ENCODE assay signal across 22 cellular contexts in the genomic region with DNA sequence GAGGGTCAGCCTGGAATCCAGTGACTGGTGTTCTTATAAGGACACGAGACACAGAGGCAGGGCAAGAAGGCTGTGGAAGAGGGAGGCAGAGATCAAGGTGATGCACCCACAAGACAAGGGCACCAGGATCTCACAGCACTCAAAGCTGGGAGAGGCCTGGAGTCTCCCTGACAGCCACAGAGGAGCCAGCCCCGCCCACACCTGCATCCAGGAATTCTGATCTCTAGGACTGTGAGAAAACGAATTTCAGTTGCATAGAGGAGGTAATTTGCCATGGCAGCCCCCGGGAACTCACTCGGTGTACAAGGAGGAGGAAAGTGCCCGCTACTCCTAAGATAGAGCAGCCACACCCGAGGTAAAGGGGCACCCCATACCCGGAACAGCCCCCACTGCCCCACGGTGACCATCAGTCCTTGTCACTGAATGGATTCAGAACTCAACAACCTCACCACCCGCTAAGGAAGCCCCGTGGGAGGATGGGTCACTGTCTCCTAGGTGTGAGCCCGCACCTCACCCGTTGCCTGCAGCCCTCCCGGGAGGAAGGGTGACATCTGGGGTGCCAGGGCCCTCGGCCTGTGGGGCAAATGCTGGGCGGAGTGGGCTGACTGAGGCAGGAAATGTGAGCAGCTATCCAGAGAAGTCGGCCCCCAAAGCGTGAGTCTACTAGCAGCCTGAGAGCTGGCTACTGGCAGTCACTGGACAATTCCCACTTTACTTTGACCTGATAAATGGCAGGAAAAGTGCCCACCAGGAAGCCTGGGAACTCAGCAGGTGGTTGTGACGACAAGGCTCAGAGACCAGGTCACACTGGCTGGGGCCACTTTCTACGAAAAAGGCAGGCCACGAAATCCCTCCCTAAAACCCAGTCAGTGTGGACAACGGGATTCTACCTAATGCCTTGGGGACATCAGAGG. TPM values are rescaled to one million over a fixed set of nuclear protein-coding genes. Genes with fewer than 3 reads are reported as not detected.
DNase-seq lines count a peak whose midpoint lies in the region; ATAC-seq, FAIRE-seq and TF ChIP-seq lines count a peak whose summit lies in the region.
"Had no signal": no experiment of that assay in that cellular context is flagged by ENCODE, and none has a peak within 500 bp of the region (broad histone marks: within the 10 kb centered on the region; RNA-seq: fewer than 3 reads in every experiment).

No MANE protein-coding gene starts in this region.

- no peak overlapping the region for H3K4me2 ChIP-seq in HepG2 (ENCODE audit: low read depth, low read length)

- CTCF ChIA-PET in HepG2 (lab: Yijun Ruan, JAX; ENCODE audit: low intra/inter-chr PET ratio, low total read pairs) = no interaction called here
- CTCF ChIA-PET in activated CD4-positive, alpha-beta memory T cell treated with anti-CD3 and anti-CD28 coated beads, Interleukin-2, amount 10 ng/mL, durations not matched to agents 7 days and 5 days (lab: Charles Lee) = interaction anchor here (0.9 kb wide), 1 partner anchor 10 kb away, joined by 3 read pairs; no protein-coding TSS in a partner anchor

- TF ChIP-seq CTCF in right lobe of liver (IDR thresholded peaks at IDR 0.05) (no peak), HepG2 (CRISPR knock-in tag; IDR thresholded peaks at IDR 0.05) (no peak), body of pancreas (IDR thresholded peaks at IDR 0.05) (no peak), nephron (IDR thresholded peaks at IDR 0.05; ENCODE audit: unreplicated experiment in 3 of 3) (no peak)

- TF ChIP-seq POLR2A in right lobe of liver (IDR thresholded peaks at IDR 0.05) = no peak
- TF ChIP-seq POLR2A in HepG2 (IDR thresholded peaks at IDR 0.05; ENCODE audit: insufficient read depth in 1 of 2, low read depth in 2 of 2, low read length in 2 of 2) = no peak
- peak in 2 of 3 donors; percentile 22 to 65 for TF ChIP-seq POLR2A in body of pancreas (IDR thresholded peaks at IDR 0.05)

- ATAC-seq in right lobe of liver (no peak), HepG2 (no peak), body of pancreas (peak; percentile 28), GM18861 (IDR thresholded peaks at IDR 0.05; ENCODE audit: unreplicated experiment) (no peak)
- ATAC-seq: sciatic nerve; stimulated activated effector memory CD8-positive, alpha-beta T cell treated with anti-CD3 and anti-CD28 coated beads, Interleukin-12 subunit alpha, Interleukin-12 subunit beta, amount 100 ng/mL, for 72 hours had no signal

- no peaks in the 10 kb centered on the region for H3K27me3 ChIP-seq in right lobe of liver
- peaks cover 33 to 82% of the 10 kb centered on the region in 2 experiments for H3K27me3 ChIP-seq in HepG2 (ENCODE audit: control insufficient read depth in 1 of 2, insufficient read depth in 2 of 2, low read length in 2 of 2)
- H3K27me3 ChIP-seq in body of pancreas = no peaks in the 10 kb centered on the region
- H3K27me3 ChIP-seq: adrenal gland, MG63, ovary, upper lobe of left lung had no signal

- no peak for FAIRE-seq in HepG2 (lab: Jason Lieb, UNC)
- FAIRE-seq: HTR-8/SVneo had no signal

- no peaks in the 10 kb centered on the region for H3K79me2 ChIP-seq in HepG2 (ENCODE audit: insufficient read depth, low read length)

- no peak overlapping the region for H3K4me3 Mint-ChIP-seq in nephron
- no peak overlapping the region for H3K4me3 Mint-ChIP-seq in activated CD4-positive, alpha-beta memory T cell treated with anti-CD3 and anti-CD28 coated beads, Interleukin-2, amount 10 ng/mL, durations not matched to agents 7 days and 5 days
- H3K4me3 Mint-ChIP-seq: stimulated activated effector memory CD8-positive, alpha-beta T cell treated with anti-CD3 and anti-CD28 coated beads, Interleukin-12 subunit alpha, Interleukin-12 subunit beta, amount 100 ng/mL, for 72 hours had no signal

- no peaks in the 10 kb centered on the region for H3K9me3 Mint-ChIP-seq in nephron
- H3K9me3 Mint-ChIP-seq in activated CD4-positive, alpha-beta memory T cell treated with anti-CD3 and anti-CD28 coated beads, Interleukin-2, amount 10 ng/mL, durations not matched to agents 7 days and 5 days = no peaks in the 10 kb centered on the region
- H3K9me3 Mint-ChIP-seq: naive B cell; stimulated activated effector memory CD8-positive, alpha-beta T cell treated with anti-CD3 and anti-CD28 coated beads, Interleukin-12 subunit alpha, Interleukin-12 subunit beta, amount 100 ng/mL, for 72 hours had no signal

- H3K27ac ChIP-seq in right lobe of liver (no peak overlapping the region), HepG2 (ENCODE audit: extremely low read length, insufficient read depth, low read length) (no peak overlapping the region), body of pancreas (peak overlapping the region; percentile 79 to 92 (median 84))
- H3K27ac ChIP-seq: adrenal gland; BLaER1 treated with 17β-estradiol and CSF1 and Interleukin-3, amounts not matched to agents 10 nM and 100 nM; ovary had no signal

- no peak overlapping the region for H3K4me3 ChIP-seq in right lobe of liver
- H3K4me3 ChIP-seq in HepG2 (replicated peaks in 1 of 3; ENCODE audit: insufficient read depth in 1 of 3, low read depth in 2 of 3, low read length in 3 of 3) = no peak overlapping the region
- H3K4me3 ChIP-seq in body of pancreas = no peak overlapping the region
- H3K4me3 ChIP-seq: adrenal gland; BLaER1 treated with 17β-estradiol and CSF1 and Interleukin-3, amounts not matched to agents 10 nM and 100 nM; MG63; ovary; upper lobe of left lung had no signal

- no peaks in the 10 kb centered on the region for H3K9me3 ChIP-seq in right lobe of liver
- no peaks in the 10 kb centered on the region for H3K9me3 ChIP-seq in HepG2 (ENCODE audit: low read length)
- H3K9me3 ChIP-seq in body of pancreas = no peaks in the 10 kb centered on the region
- H3K9me3 ChIP-seq: adrenal gland; BLaER1 treated with 17β-estradiol and CSF1 and Interleukin-3, amounts not matched to agents 10 nM and 100 nM; MG63; ovary; upper lobe of left lung had no signal

- H3K4me1 ChIP-seq in right lobe of liver = peaks cover 0 to 8% (median 1%) of the 10 kb centered on the region in 4 donors
- peaks cover 12% of the 10 kb centered on the region for H3K4me1 ChIP-seq in HepG2 (ENCODE audit: insufficient read depth, low read length)
- peaks cover 73% of the 10 kb centered on the region for H3K4me1 ChIP-seq in body of pancreas
- H3K4me1 ChIP-seq: adrenal gland had no signal

- H3K36me3 ChIP-seq in right lobe of liver (no peaks in the 10 kb centered on the region), HepG2 (replicated peaks in 1 of 2; ENCODE audit: control insufficient read depth in 1 of 2, insufficient read depth in 2 of 2, low read length in 2 of 2) (no peaks in the 10 kb centered on the region), body of pancreas (replicated peaks in 1 of 2; ENCODE audit: insufficient read depth in 1 of 2, low read depth in 2 of 2) (no peaks in the 10 kb centered on the region)
- H3K36me3 ChIP-seq: adrenal gland; BLaER1 treated with 17β-estradiol and CSF1 and Interleukin-3, amounts not matched to agents 10 nM and 100 nM; MG63; ovary; upper lobe of left lung had no signal

- no peak for TF ChIP-seq RAD21 in HepG2 (CRISPR knock-in tag; IDR thresholded peaks at IDR 0.05)

- peaks cover 29% of the 10 kb centered on the region for H3K27me3 Mint-ChIP-seq in nephron (ENCODE audit: low read depth)
- peaks cover 57% of the 10 kb centered on the region for H3K27me3 Mint-ChIP-seq in activated CD4-positive, alpha-beta memory T cell treated with anti-CD3 and anti-CD28 coated beads, Interleukin-2, amount 10 ng/mL, durations not matched to agents 7 days and 5 days

- intact Hi-C loops in right lobe of liver (cut with DNase I) (no loop called here), HepG2 (cut with micrococcal nuclease; ENCODE audit: unreplicated experiment) (no loop called here), body of pancreas (cut with DNase I) (no loop called here)

- no TSS peak for BruUV-seq in HepG2 (replicated peaks; lab: Mats Ljungman, UMichigan)

- peaks cover 62% of the 10 kb centered on the region for H3K4me1 Mint-ChIP-seq in nephron
- H3K4me1 Mint-ChIP-seq in activated CD4-positive, alpha-beta memory T cell treated with anti-CD3 and anti-CD28 coated beads, Interleukin-2, amount 10 ng/mL, durations not matched to agents 7 days and 5 days = peaks cover 14% of the 10 kb centered on the region

- 95% methylated on average over 3 of the region's 22 CpGs for WGBS in right lobe of liver (ENCODE audit: insufficient coverage, low coverage, low lambda C conversion rate, missing lambda C conversion rate)
- WGBS in HepG2 (ENCODE audit: low lambda C conversion rate) = 49% methylated on average over 11 of the region's 22 CpGs
- 35 to 48% methylated on average over 16 to 22 of the region's 22 CpGs for WGBS in body of pancreas, 2 donors

- POLR2A ChIA-PET in HepG2 (lab: Yijun Ruan, JAX) = no interaction called here
- POLR2A ChIA-PET in activated CD4-positive, alpha-beta memory T cell treated with anti-CD3 and anti-CD28 coated beads, Interleukin-2, amount 10 ng/mL, durations not matched to agents 7 days and 5 days (lab: Charles Lee) = no interaction called here

- no peaks in the 10 kb centered on the region; the same call in 1 of the 2 replicates for H4K20me1 ChIP-seq in HepG2 (ENCODE audit: insufficient read depth, low read length)

- no peak overlapping the region for H3K9ac ChIP-seq in HepG2 (ENCODE audit: insufficient read depth, low read depth, low read length)
- H3K9ac ChIP-seq: BLaER1 treated with 17β-estradiol and CSF1 and Interleukin-3, amounts not matched to agents 10 nM and 100 nM had no signal

- no peak overlapping the region for H2AFZ ChIP-seq in HepG2 (ENCODE audit: low read length)

- in situ Hi-C loops in HepG2 (cut with HindIII; ENCODE audit: extremely low pct_ligation_motif_present, low pct_unique_long_range_greater_than_20kb) = no loop called here

- H3K36me3 Mint-ChIP-seq in nephron (ENCODE audit: low read depth) = no peaks in the 10 kb centered on the region
- no peaks in the 10 kb centered on the region for H3K36me3 Mint-ChIP-seq in activated CD4-positive, alpha-beta memory T cell treated with anti-CD3 and anti-CD28 coated beads, Interleukin-2, amount 10 ng/mL, durations not matched to agents 7 days and 5 days (ENCODE audit: low read depth)
- H3K36me3 Mint-ChIP-seq: naive B cell had no signal

- DNase-seq in right lobe of liver = peak in 2 of 3 donors; percentile 12 to 37
- no peak for DNase-seq in HepG2 (ENCODE audit: low spot score)
- peak; percentile 80 to 90 (median 86) for DNase-seq in body of pancreas
- no peak for DNase-seq in retina
- no peak for DNase-seq in activated CD4-positive, alpha-beta memory T cell treated with anti-CD3 and anti-CD28 coated beads, Interleukin-2, amount 10 ng/mL, durations not matched to agents 7 days and 5 days
- DNase-seq: activated CD4-positive, CD25-positive, alpha-beta regulatory T cell; activated naive CD4-positive, alpha-beta T cell treated with Interleukin-2 at 50 U/mL for 16 hours; adrenal gland; effector CD8-positive, alpha-beta T cell; KG1; MG63; naive B cell; ovary; stimulated activated CD4-positive, alpha-beta T cell treated with anti-CD3 and anti-CD28 coated beads, Interleukin-4, amount 100 ng/mL, for 24 hours; T-helper 1 cell; upper lobe of left lung had no signal

- H3K27ac Mint-ChIP-seq in nephron = peak overlapping the region in 2 of 3 experiments; percentile 49 to 64
- H3K27ac Mint-ChIP-seq in activated CD4-positive, alpha-beta memory T cell treated with anti-CD3 and anti-CD28 coated beads, Interleukin-2, amount 10 ng/mL, durations not matched to agents 7 days and 5 days = no peak overlapping the region
- H3K27ac Mint-ChIP-seq: stimulated activated effector memory CD8-positive, alpha-beta T cell treated with anti-CD3 and anti-CD28 coated beads, Interleukin-12 subunit alpha, Interleukin-12 subunit beta, amount 100 ng/mL, for 72 hours had no signal

- TF ChIP-seq EP300 in HepG2 (IDR thresholded peaks at IDR 0.05; ENCODE audit: low read depth in 2 of 2, low read length in 2 of 2) (no peak), HepG2 (CRISPR knock-in tag; IDR thresholded peaks at IDR 0.05; ENCODE audit: borderline replicate concordance) (no peak)

RNA-seq across cellular contexts. Expression of gene DLL1, which starts 22.4 kb away (rescaled TPM):
- 1 to 10 TPM; 2.0 to 9.6 (median 3.4) TPM for total RNA-seq in right lobe of liver
- total RNA-seq in HepG2 (2016; rRNA removed; fragmentation: Illumina TruSeq; extraction: Trizol) = not detected in 2 replicates
- not detected in 2 replicates for total RNA-seq in HepG2 (2016; cell fraction: cytosol; rRNA removed; fragmentation: Illumina TruSeq; extraction: Trizol; ENCODE audit: low read depth)
- total RNA-seq in HepG2 (2016; cell fraction: insoluble cytoplasmic fraction; rRNA removed; fragmentation: Illumina TruSeq; extraction: Trizol) = not detected in 2 replicates
- not detected in 2 replicates for total RNA-seq in HepG2 (2016; cell fraction: membrane; rRNA removed; fragmentation: Illumina TruSeq; extraction: Trizol)
- total RNA-seq in HepG2 (2016; cell fraction: nucleus; rRNA removed; fragmentation: Illumina TruSeq; extraction: Trizol) = not detected in 2 replicates
- not detected in 2 replicates for polyA plus RNA-seq in HepG2 (2011; rRNA removed)
- not detected in 2 replicates for polyA plus RNA-seq in HepG2 (2011; cell fraction: cytosol; rRNA removed)
- polyA plus RNA-seq in HepG2 (2011; cell fraction: nucleus; rRNA removed) = 0.10 TPM in 2 replicates
- polyA plus RNA-seq in HepG2 (2012) = not detected in 2 replicates
- polyA plus RNA-seq in HepG2 (2016; cell fraction: cytosol; fragmentation: Illumina TruSeq; extraction: Trizol; ENCODE audit: low read depth) = not detected in 2 replicates
- polyA plus RNA-seq in HepG2 (2016; cell fraction: insoluble cytoplasmic fraction; fragmentation: Illumina TruSeq; extraction: Trizol; ENCODE audit: low read depth) = not detected in 2 replicates
- not detected in 2 replicates for polyA plus RNA-seq in HepG2 (2016; cell fraction: membrane; fragmentation: Illumina TruSeq; extraction: Trizol; ENCODE audit: low read depth)
- not detected in 2 replicates for polyA plus RNA-seq in HepG2 (2016; cell fraction: nucleus; fragmentation: Illumina TruSeq; extraction: Trizol; ENCODE audit: insufficient read depth, low read depth)
- not detected in 2 replicates for polyA minus RNA-seq in HepG2 (2011; rRNA and poly(A)+ RNA removed; ENCODE audit: low replicate concordance)
- polyA minus RNA-seq in HepG2 (2011; cell fraction: cytosol; rRNA and poly(A)+ RNA removed) = not detected in 2 replicates
- not detected in 2 replicates for polyA minus RNA-seq in HepG2 (2011; cell fraction: nucleus; rRNA and poly(A)+ RNA removed)
- total RNA-seq in body of pancreas = 10 to 100 TPM in 1 of 2 donors, 1 to 10 TPM in 1; 6.0 to 13.2 TPM
- under 1 TPM in 1 of 2 experiments, not detected in 1; 0.20 TPM for total RNA-seq in activated CD4-positive, alpha-beta memory T cell treated with anti-CD3 and anti-CD28 coated beads, Interleukin-2, amount 10 ng/mL, durations not matched to agents 7 days and 5 days

RNA-seq across cellular contexts. Expression of gene FAM120B, which starts 38.1 kb away (rescaled TPM):
- 10 to 100 TPM in 5 of 6 experiments, 1 to 10 TPM in 1; 9.5 to 15.7 (median 13.1) TPM for total RNA-seq in right lobe of liver
- total RNA-seq in HepG2 (2016; rRNA removed; fragmentation: Illumina TruSeq; extraction: Trizol) = 10.7 and 18.3 TPM in 2 replicates
- 14.5 and 14.8 TPM in 2 replicates for total RNA-seq in HepG2 (2016; cell fraction: cytosol; rRNA removed; fragmentation: Illumina TruSeq; extraction: Trizol; ENCODE audit: low read depth)
- 10.1 and 18.3 TPM in 2 replicates for total RNA-seq in HepG2 (2016; cell fraction: insoluble cytoplasmic fraction; rRNA removed; fragmentation: Illumina TruSeq; extraction: Trizol)
- 18.9 and 22.2 TPM in 2 replicates for total RNA-seq in HepG2 (2016; cell fraction: membrane; rRNA removed; fragmentation: Illumina TruSeq; extraction: Trizol)
- total RNA-seq in HepG2 (2016; cell fraction: nucleus; rRNA removed; fragmentation: Illumina TruSeq; extraction: Trizol) = 16.8 and 19.1 TPM in 2 replicates
- polyA plus RNA-seq in HepG2 (2011; rRNA removed) = 9.2 and 10.8 TPM in 2 replicates
- 6.1 and 6.8 TPM in 2 replicates for polyA plus RNA-seq in HepG2 (2011; cell fraction: cytosol; rRNA removed)
- polyA plus RNA-seq in HepG2 (2011; cell fraction: nucleus; rRNA removed) = 11.2 and 14.9 TPM in 2 replicates
- polyA plus RNA-seq in HepG2 (2012) = 10.6 and 12.8 TPM in 2 replicates
- polyA plus RNA-seq in HepG2 (2016; cell fraction: cytosol; fragmentation: Illumina TruSeq; extraction: Trizol; ENCODE audit: low read depth) = 1.4 and 1.6 TPM in 2 replicates
- 21.6 TPM in 2 replicates for polyA plus RNA-seq in HepG2 (2016; cell fraction: insoluble cytoplasmic fraction; fragmentation: Illumina TruSeq; extraction: Trizol; ENCODE audit: low read depth)
- 2.6 and 3.5 TPM in 2 replicates for polyA plus RNA-seq in HepG2 (2016; cell fraction: membrane; fragmentation: Illumina TruSeq; extraction: Trizol; ENCODE audit: low read depth)
- polyA plus RNA-seq in HepG2 (2016; cell fraction: nucleus; fragmentation: Illumina TruSeq; extraction: Trizol; ENCODE audit: insufficient read depth, low read depth) = 17.9 and 21.0 TPM in 2 replicates
- polyA minus RNA-seq in HepG2 (2011; rRNA and poly(A)+ RNA removed; ENCODE audit: low replicate concordance) = 18.9 and 22.3 TPM in 2 replicates
- 8.3 and 10.0 TPM in 2 replicates for polyA minus RNA-seq in HepG2 (2011; cell fraction: cytosol; rRNA and poly(A)+ RNA removed)
- 39.7 and 55.7 TPM in 2 replicates for polyA minus RNA-seq in HepG2 (2011; cell fraction: nucleus; rRNA and poly(A)+ RNA removed)
- total RNA-seq in body of pancreas = 10 to 100 TPM; 15.6 to 29.0 TPM
- total RNA-seq in activated CD4-positive, alpha-beta memory T cell treated with anti-CD3 and anti-CD28 coated beads, Interleukin-2, amount 10 ng/mL, durations not matched to agents 7 days and 5 days = 10 to 100 TPM; 23.9 to 25.0 TPM

Comparison
In these comparisons a context has a peak if more than half of its experiments do, and no peak if none do; other contexts are left out.
1. DNase-seq: peak in right lobe of liver (2 of 3) and body of pancreas (4 of 4); none in HepG2 (single experiment), retina (single experiment) and activated CD4-positive, alpha-beta memory T cell treated with anti-CD3 and anti-CD28 coated beads, Interleukin-2, amount 10 ng/mL, durations not matched to agents 7 days and 5 days (single experiment).
2. H3K27ac ChIP-seq: peak in body of pancreas (4 of 4); none in right lobe of liver (0 of 3) and HepG2 (single experiment).
3. POLR2A ChIP-seq: peak in body of pancreas (2 of 3); none in right lobe of liver (single experiment) and HepG2 (0 of 2).